Comparison of ENCODE assay signal across 8 cellular contexts in genomic region chr3:138434276-138434874, GRCh38. TPM values are rescaled to one million over a fixed set of nuclear protein-coding genes. Genes with fewer than 3 reads are reported as not detected.
DNase-seq lines count a peak whose midpoint lies in the region; ATAC-seq, FAIRE-seq and TF ChIP-seq lines count a peak whose summit lies in the region.

TSS of gene ESYT3 (plus strand) at chr3:138434616. CDS start at chr3:138434799, 183 bp downstream.

- WGBS in mesenchymal stem cell = 2% methylated on average over 54 of the region's 54 CpGs

- peaks cover 15% of the 10 kb centered on the region for H3K4me1 Mint-ChIP-seq in activated CD4-positive, alpha-beta memory T cell treated with anti-CD3 and anti-CD28 coated beads, Interleukin-2, amount 10 ng/mL, durations not matched to agents 7 days and 5 days

- H3K27me3 ChIP-seq in endothelial cell of umbilical vein (ENCODE audit: control insufficient read depth in 2 of 2, insufficient read depth in 2 of 2, low read length in 2 of 2) (peaks cover 39 to 41% of the 10 kb centered on the region in 2 experiments), mesenchymal stem cell (ENCODE audit: control insufficient read depth in 1 of 2, insufficient read depth in 1 of 2, low read length in 2 of 2) (peaks cover 47 to 71% of the 10 kb centered on the region in 2 experiments)

- no peak within 1 kb of the TSS for H2AK5ac ChIP-seq in mesenchymal stem cell (ENCODE audit: low read length, severe bottlenecking)

- TF ChIP-seq POLR2A in endothelial cell of umbilical vein (IDR thresholded peaks at IDR 0.05; ENCODE audit: low read depth, low read length) = no peak

- no peaks in the 10 kb centered on the region for H3K9me3 ChIP-seq in endothelial cell of umbilical vein (replicated peaks; ENCODE audit: control insufficient read depth, insufficient read depth, low read length)
- no peaks in the 10 kb centered on the region for H3K9me3 ChIP-seq in mesenchymal stem cell (ENCODE audit: control insufficient read depth, low read length)

- no peak within 1 kb of the TSS for H2BK120ac ChIP-seq in mesenchymal stem cell (ENCODE audit: low read depth, low read length)

- no peak within 1 kb of the TSS for H3K27ac ChIP-seq in endothelial cell of umbilical vein (ENCODE audit: insufficient read depth, low read depth, low read length)
- H3K27ac ChIP-seq in mesenchymal stem cell (ENCODE audit: low read length, poor library complexity, severe bottlenecking) = no peak within 1 kb of the TSS

- H3K36me3 ChIP-seq in endothelial cell of umbilical vein (ENCODE audit: control insufficient read depth in 2 of 2, extremely low read depth in 1 of 2, insufficient read depth in 2 of 2, low read length in 2 of 2) = no peaks in the 10 kb centered on the region
- H3K36me3 ChIP-seq in mesenchymal stem cell (ENCODE audit: control insufficient read depth in 1 of 2, insufficient read depth in 2 of 2, low read depth in 1 of 2, low read length in 2 of 2) = peaks cover 0 to 6% of the 10 kb centered on the region in 2 experiments

- H2BK5ac ChIP-seq in mesenchymal stem cell (ENCODE audit: low read depth, low read length, poor library complexity, severe bottlenecking) = no peak within 1 kb of the TSS

- BruUV-seq in endothelial cell of umbilical vein (replicated peaks; lab: Mats Ljungman, UMichigan) = no TSS peak

- H3K4me3 Mint-ChIP-seq in activated CD4-positive, alpha-beta memory T cell treated with anti-CD3 and anti-CD28 coated beads, Interleukin-2, amount 10 ng/mL, durations not matched to agents 7 days and 5 days = peak within 1 kb of the TSS; percentile 72

- H2BK12ac ChIP-seq in mesenchymal stem cell (ENCODE audit: low read length in 2 of 2) = no peak within 1 kb of the TSS

- peak within 1 kb of the TSS in 1 of 2 experiments; percentile 65 for H3K23ac ChIP-seq in mesenchymal stem cell (ENCODE audit: low read length in 2 of 2)

- H3K36me3 Mint-ChIP-seq in activated CD4-positive, alpha-beta memory T cell treated with anti-CD3 and anti-CD28 coated beads, Interleukin-2, amount 10 ng/mL, durations not matched to agents 7 days and 5 days (ENCODE audit: low read depth) = no peaks in the 10 kb centered on the region

- H3K4me1 ChIP-seq in endothelial cell of umbilical vein (ENCODE audit: control insufficient read depth, extremely low read depth, insufficient read depth, low read length) (peaks cover 16% of the 10 kb centered on the region), mesenchymal stem cell (ENCODE audit: control insufficient read depth, insufficient read depth, low read depth, low read length) (peaks cover 16% of the 10 kb centered on the region)

- H3K27ac Mint-ChIP-seq in activated CD4-positive, alpha-beta memory T cell treated with anti-CD3 and anti-CD28 coated beads, Interleukin-2, amount 10 ng/mL, durations not matched to agents 7 days and 5 days = no peak within 1 kb of the TSS

- TF ChIP-seq CTCF in endothelial cell of umbilical vein (IDR thresholded peaks at IDR 0.05; ENCODE audit: extremely low read depth in 1 of 2, insufficient read depth in 1 of 2, low read depth in 1 of 2, low read length in 2 of 2) = no peak

- intact Hi-C loops in endothelial cell of umbilical vein (cut with micrococcal nuclease) = no loop called here

- no peaks in the 10 kb centered on the region for H3K79me2 ChIP-seq in endothelial cell of umbilical vein (ENCODE audit: control insufficient read depth, insufficient read depth, low read length)

- H4K8ac ChIP-seq in mesenchymal stem cell (ENCODE audit: low read length) = no peak within 1 kb of the TSS

- H3K4me3 ChIP-seq in endothelial cell of umbilical vein (replicated peaks in 1 of 3; ENCODE audit: insufficient read depth in 1 of 3, low read depth in 1 of 3, low read length in 3 of 3) (peak within 1 kb of the TSS; percentile 10 to 22 (median 16)), mesenchymal stem cell (ENCODE audit: insufficient read depth in 1 of 2, low read depth in 1 of 2, low read length in 2 of 2) (peak within 1 kb of the TSS; percentile 47 to 80)

- ATAC-seq in GM18502 (IDR thresholded peaks at IDR 0.05; ENCODE audit: poor library complexity, unreplicated experiment) (peak; percentile 70), HG03280 (IDR thresholded peaks at IDR 0.05; ENCODE audit: unreplicated experiment) (no peak), GM21528 (IDR thresholded peaks at IDR 0.05; ENCODE audit: low FRiP score, unreplicated experiment) (no peak)

- peaks cover 52% of the 10 kb centered on the region for H3K27me3 Mint-ChIP-seq in activated CD4-positive, alpha-beta memory T cell treated with anti-CD3 and anti-CD28 coated beads, Interleukin-2, amount 10 ng/mL, durations not matched to agents 7 days and 5 days

- POLR2A ChIA-PET in activated CD4-positive, alpha-beta memory T cell treated with anti-CD3 and anti-CD28 coated beads, Interleukin-2, amount 10 ng/mL, durations not matched to agents 7 days and 5 days (lab: Charles Lee) = interaction anchor here (0.6 to 2.0 kb wide), 7 partner anchors 16 to 481 kb away, joined by 3 to 6 read pairs (median 3); partner anchors contain the start of gene CEP70
- POLR2A ChIA-PET in endothelial cell of umbilical vein (lab: Charles Lee) = no interaction called here

- no peak within 1 kb of the TSS for H3K9ac ChIP-seq in endothelial cell of umbilical vein (replicated peaks; ENCODE audit: extremely low read depth, insufficient read depth, low read length)
- H3K9ac ChIP-seq in mesenchymal stem cell (ENCODE audit: low read length) = peak within 1 kb of the TSS; percentile 58

- H3K9me3 Mint-ChIP-seq in activated CD4-positive, alpha-beta memory T cell treated with anti-CD3 and anti-CD28 coated beads, Interleukin-2, amount 10 ng/mL, durations not matched to agents 7 days and 5 days = no peaks in the 10 kb centered on the region

- H2BK15ac ChIP-seq in mesenchymal stem cell (ENCODE audit: low read depth, poor library complexity, severe bottlenecking) = no peak within 1 kb of the TSS

- no peaks in the 10 kb centered on the region for H4K20me1 ChIP-seq in endothelial cell of umbilical vein (replicated peaks; ENCODE audit: control insufficient read depth, extremely low read depth, insufficient read depth, low read length)

- peak within 1 kb of the TSS; percentile 23 for H2AFZ ChIP-seq in endothelial cell of umbilical vein (ENCODE audit: low read depth, low read length)
- H2AFZ ChIP-seq in mesenchymal stem cell (ENCODE audit: low read depth, low read length) = peak within 1 kb of the TSS; percentile 65

- no peaks in the 10 kb centered on the region for H3K9me1 ChIP-seq in endothelial cell of umbilical vein (replicated peaks; ENCODE audit: control insufficient read depth, extremely low read depth, insufficient read depth, low read length)

- peak; percentile 59 for FAIRE-seq in endothelial cell of umbilical vein (lab: Jason Lieb, UNC)

- CTCF ChIA-PET in activated CD4-positive, alpha-beta memory T cell treated with anti-CD3 and anti-CD28 coated beads, Interleukin-2, amount 10 ng/mL, durations not matched to agents 7 days and 5 days (lab: Charles Lee) = interaction anchor here (0.6 to 2.2 kb wide), 11 partner anchors 12 to 502 kb away, joined by 3 to 18 read pairs (median 4); partner anchors contain the start of gene CEP70
- CTCF ChIA-PET in endothelial cell of umbilical vein (lab: Charles Lee) = interaction anchor here (1.4 to 1.5 kb wide), 4 partner anchors 17 to 502 kb away, joined by 4 to 7 read pairs (median 6); no protein-coding TSS in a partner anchor

- H3K4ac ChIP-seq in mesenchymal stem cell (ENCODE audit: low read depth in 1 of 2, low read length in 2 of 2) = no peak within 1 kb of the TSS

- H4K91ac ChIP-seq in mesenchymal stem cell (ENCODE audit: low read length) = no peak within 1 kb of the TSS

- no peaks in the 10 kb centered on the region for H3K79me1 ChIP-seq in mesenchymal stem cell (replicated peaks; ENCODE audit: low read length, poor library complexity, severe bottlenecking)

- peak within 1 kb of the TSS; percentile 69 for H3K4me2 ChIP-seq in endothelial cell of umbilical vein (ENCODE audit: insufficient read depth, low read length)
- peak within 1 kb of the TSS; percentile 91 for H3K4me2 ChIP-seq in mesenchymal stem cell (ENCODE audit: low read length, poor library complexity, severe bottlenecking)

- no peak within 1 kb of the TSS for H3K18ac ChIP-seq in mesenchymal stem cell (ENCODE audit: low read depth in 1 of 2, low read length in 2 of 2)

- DNase-seq in NCI-H2029 treated with DMSO at 0.1 percent for 48 hours (lab: John Stamatoyannopoulos, UW) (peak; percentile 40), endothelial cell of umbilical vein (ENCODE audit: low read depth, low spot score) (peak; percentile 29), mesenchymal stem cell (peak; percentile 53)
- DNase-seq in activated CD4-positive, alpha-beta memory T cell treated with anti-CD3 and anti-CD28 coated beads, Interleukin-2, amount 10 ng/mL, durations not matched to agents 7 days and 5 days = peak; percentile 72
- peak in 2 of 3 experiments; percentile 8 to 9 for DNase-seq in stimulated activated CD4-positive, alpha-beta T cell treated with anti-CD3 and anti-CD28 coated beads, TNF-alpha, amount 100 ng/mL, for 4 hours (ENCODE audit: low read depth in 3 of 3)

- H3K14ac ChIP-seq in mesenchymal stem cell (ENCODE audit: low read length in 2 of 2) = no peak within 1 kb of the TSS

- dilution Hi-C loops in endothelial cell of umbilical vein (cut with MboI; ENCODE audit: extremely low pct_ligation_motif_present, low sequenced_read_pairs) = no loop called here

TF ChIP-seq in endothelial cell of umbilical vein, 7 proteins besides CTCF, POLR2A, EP300 and RAD21:
- no peak for TF ChIP-seq EZH2 (IDR thresholded peaks at IDR 0.05; ENCODE audit: borderline replicate concordance, low read depth, low read length, severe bottlenecking)
- no peak for TF ChIP-seq POLR2AphosphoS5 (IDR thresholded peaks at IDR 0.05; ENCODE audit: insufficient read depth, low read depth, low read length)
- TF ChIP-seq MYC (IDR thresholded peaks at IDR 0.05; ENCODE audit: low read depth, low read length) = no peak

RNA-seq across cellular contexts. Expression of gene ESYT3, which starts in this region (rescaled TPM):
- total RNA-seq in activated CD4-positive, alpha-beta memory T cell treated with anti-CD3 and anti-CD28 coated beads, Interleukin-2, amount 10 ng/mL, durations not matched to agents 7 days and 5 days = under 1 TPM; 0.43 to 0.50 TPM
- total RNA-seq in endothelial cell of umbilical vein = not detected in 2 replicates
- not detected in 2 replicates for polyA plus RNA-seq in endothelial cell of umbilical vein
- polyA plus RNA-seq in endothelial cell of umbilical vein (2011; cell fraction: cytosol; rRNA removed) = not detected in 2 replicates
- 0.14 TPM in 1 of 2 replicates, not detected in the other for polyA plus RNA-seq in endothelial cell of umbilical vein (2011; cell fraction: nucleus; rRNA removed)
- polyA plus RNA-seq in endothelial cell of umbilical vein (2012) = not detected in 2 replicates
- polyA minus RNA-seq in endothelial cell of umbilical vein = not detected in 2 replicates
- 0.82 TPM for polyA minus RNA-seq in endothelial cell of umbilical vein (2011; cell fraction: cytosol; rRNA and poly(A)+ RNA removed)
- polyA minus RNA-seq in endothelial cell of umbilical vein (2011; cell fraction: nucleus; rRNA and poly(A)+ RNA removed) = 0.10 TPM in 1 of 2 replicates, not detected in the other
- not detected for polyA plus RNA-seq in mesenchymal stem cell (2013, experiment 1 of 2)
- polyA plus RNA-seq in mesenchymal stem cell (2013, experiment 2 of 2) = 0.01 TPM

Comparison
In these comparisons a context has a peak if more than half of its experiments do, and no peak if none do; other contexts are left out.
1. Peak in DNase-seq in activated CD4-positive, alpha-beta memory T cell treated with anti-CD3 and anti-CD28 coated beads, Interleukin-2, amount 10 ng/mL, durations not matched to agents 7 days and 5 days; RNA of the gene not detected or under 1 TPM.
2. Peak in DNase-seq, H3K4me3 ChIP-seq and H3K4me2 ChIP-seq in endothelial cell of umbilical vein; RNA of the gene not detected or under 1 TPM.
3. DNase-seq: peak in every context shown above with its lines; median percentile 72 in activated CD4-positive, alpha-beta memory T cell treated with anti-CD3 and anti-CD28 coated beads, Interleukin-2, amount 10 ng/mL, durations not matched to agents 7 days and 5 days; 53 in mesenchymal stem cell; 40 in NCI-H2029 treated with DMSO at 0.1 percent for 48 hours; 29 in endothelial cell of umbilical vein; 8 in stimulated activated CD4-positive, alpha-beta T cell treated with anti-CD3 and anti-CD28 coated beads, TNF-alpha, amount 100 ng/mL, for 4 hours.